17 cellular contexts compared by ENCODE assay signal in genomic region chr16:595094-595528, GRCh38. TPM values are rescaled to one million over a fixed set of nuclear protein-coding genes. Genes with fewer than 3 reads are reported as not detected.
"Had no signal": no experiment of that assay in that cellular context is flagged by ENCODE, and none has a peak within 500 bp of the region (broad histone marks: within the 10 kb centered on the region; RNA-seq: fewer than 3 reads in every experiment).

No MANE protein-coding gene starts in this region.

- H3K9ac ChIP-seq: parathyroid adenoma had no signal

- ATAC-seq: activated T-helper 17 cell treated with anti-CD3 and anti-CD28 coated beads, Interleukin-2, amount 50 U/mL, for 72 hours; esophagus mucosa; stimulated activated memory B cell treated with anti-CD40 and anti-IgM and Interleukin-4, amounts not matched to agents 10 μg/mL and 1 μg/mL and 100 μg/mL, for 72 hours had no signal

- H2AFZ ChIP-seq: parathyroid adenoma had no signal

- H3K27me3 ChIP-seq: adrenal gland had no signal

- H3K9me3 Mint-ChIP-seq: activated CD4-positive, alpha-beta T cell treated with anti-CD3 and anti-CD28 coated beads, Interleukin-2, amount 10 ng/mL, durations not matched to agents 7 days and 5 days; activated naive CD4-positive, alpha-beta T cell treated with anti-CD3 and anti-CD28 coated beads for 36 hours; activated T-helper 17 cell treated with anti-CD3 and anti-CD28 coated beads, Interleukin-2, amount 50 U/mL, for 72 hours; memory B cell; stimulated activated memory B cell treated with anti-CD40 and anti-IgM and Interleukin-4, amounts not matched to agents 10 μg/mL and 1 μg/mL and 100 μg/mL, for 72 hours; type B pancreatic cell had no signal

- H3K27ac ChIP-seq: adrenal gland, parathyroid adenoma had no signal

- H3K27me3 Mint-ChIP-seq: activated CD4-positive, alpha-beta T cell treated with anti-CD3 and anti-CD28 coated beads, Interleukin-2, amount 10 ng/mL, durations not matched to agents 7 days and 5 days; activated T-helper 17 cell treated with anti-CD3 and anti-CD28 coated beads, Interleukin-2, amount 50 U/mL, for 72 hours; memory B cell; stimulated activated memory B cell treated with anti-CD40 and anti-IgM and Interleukin-4, amounts not matched to agents 10 μg/mL and 1 μg/mL and 100 μg/mL, for 72 hours; type B pancreatic cell had no signal

- H3K4me3 Mint-ChIP-seq: activated CD4-positive, alpha-beta T cell treated with anti-CD3 and anti-CD28 coated beads, Interleukin-2, amount 10 ng/mL, durations not matched to agents 7 days and 5 days; activated naive CD4-positive, alpha-beta T cell treated with anti-CD3 and anti-CD28 coated beads for 36 hours; activated T-helper 17 cell treated with anti-CD3 and anti-CD28 coated beads, Interleukin-2, amount 50 U/mL, for 72 hours; memory B cell; stimulated activated memory B cell treated with anti-CD40 and anti-IgM and Interleukin-4, amounts not matched to agents 10 μg/mL and 1 μg/mL and 100 μg/mL, for 72 hours had no signal

- H3K27ac Mint-ChIP-seq: activated CD4-positive, alpha-beta T cell treated with anti-CD3 and anti-CD28 coated beads, Interleukin-2, amount 10 ng/mL, durations not matched to agents 7 days and 5 days; activated naive CD4-positive, alpha-beta T cell treated with anti-CD3 and anti-CD28 coated beads for 36 hours; memory B cell had no signal

- H3K9me3 ChIP-seq: adrenal gland had no signal

- DNase-seq: activated CD4-positive, alpha-beta T cell treated with anti-CD3 and anti-CD28 coated beads, Interleukin-2, amount 10 ng/mL, durations not matched to agents 7 days and 5 days; activated CD4-positive, CD25-positive, alpha-beta regulatory T cell; activated naive CD4-positive, alpha-beta T cell treated with anti-CD3 and anti-CD28 coated beads for 36 hours; activated T-cell treated with anti-CD3 and anti-CD28 coated beads for 4 hours; adrenal gland; small intestine; T-helper 2 cell had no signal

- H3K4me3 ChIP-seq: adrenal gland had no signal

RNA-seq across cellular contexts. Expression of gene NHLRC4, which starts 28.3 kb away (rescaled TPM):
- polyA plus RNA-seq: neural cell had no signal

RNA-seq across cellular contexts. Expression of gene PRR35, which starts 34.9 kb away (rescaled TPM):
- total RNA-seq: activated CD4-positive, alpha-beta T cell treated with anti-CD3 and anti-CD28 coated beads, Interleukin-2, amount 10 ng/mL, durations not matched to agents 7 days and 5 days; activated CD8-positive, alpha-beta memory T cell treated with anti-CD3 and anti-CD28 coated beads for 36 hours; activated naive CD4-positive, alpha-beta T cell treated with anti-CD3 and anti-CD28 coated beads for 36 hours; activated T-helper 17 cell treated with anti-CD3 and anti-CD28 coated beads, Interleukin-2, amount 50 U/mL, for 72 hours; adrenal gland; dermis microvascular lymphatic vessel endothelial cell; esophagus mucosa; left lobe of liver had no signal
- polyA plus RNA-seq: adrenal gland, neural cell, small intestine had no signal
